Comparison of ENCODE assay signal across 31 cellular contexts in genomic region chr6:10740061-10740460, GRCh38. TPM values are rescaled to one million over a fixed set of nuclear protein-coding genes. Genes with fewer than 3 reads are reported as not detected.
"Had no signal": no experiment of that assay in that cellular context is flagged by ENCODE, and none has a peak within 500 bp of the region (broad histone marks: within the 10 kb centered on the region; RNA-seq: fewer than 3 reads in every experiment).

No MANE protein-coding gene starts in this region.

- H3K36me3 ChIP-seq: neural progenitor cell, neutrophil, right lobe of liver, thyroid gland, transverse colon, vagina had no signal

- H3K27me3 Mint-ChIP-seq: memory B cell; naive thymus-derived CD8-positive, alpha-beta T cell; stimulated activated naive B cell treated with anti-CD40 and anti-IgM and Interleukin-4, amounts not matched to agents 10 μg/mL and 1 μg/mL and 100 μg/mL, for 72 hours had no signal

- ATAC-seq: mucosa of descending colon; naive thymus-derived CD8-positive, alpha-beta T cell; psoas muscle; right lobe of liver; stimulated activated naive B cell treated with anti-CD40 and anti-IgM and Interleukin-4, amounts not matched to agents 10 μg/mL and 1 μg/mL and 100 μg/mL, for 72 hours; stimulated activated naive CD8-positive, alpha-beta T cell treated with anti-CD3 and anti-CD28 coated beads, Interleukin-15, Interleukin-2, amounts not matched to agents 100 U/mL and 50 U/mL, for 24 hours had no signal

- H3K4me1 Mint-ChIP-seq: neural progenitor cell had no signal

- H3K9me3 Mint-ChIP-seq: memory B cell; naive thymus-derived CD8-positive, alpha-beta T cell; nephron; neural progenitor cell; stimulated activated naive B cell treated with anti-CD40 and anti-IgM and Interleukin-4, amounts not matched to agents 10 μg/mL and 1 μg/mL and 100 μg/mL, for 72 hours had no signal

- H3K27me3 ChIP-seq: hepatocyte, neural progenitor cell, neutrophil, right lobe of liver, stomach, testis, thyroid gland, transverse colon, upper lobe of left lung, vagina had no signal

- H3K4me1 ChIP-seq: left ventricle myocardium inferior, neural progenitor cell, parathyroid adenoma, psoas muscle, right lobe of liver, stomach, testis, thyroid gland, transverse colon, upper lobe of left lung, vagina had no signal

- H3K4me3 ChIP-seq: hepatocyte, left ventricle myocardium inferior, mucosa of descending colon, neural progenitor cell, psoas muscle, right lobe of liver, skin epidermis, stomach, testis, thyroid gland, transverse colon, upper lobe of left lung, vagina had no signal

- H3K9me3 ChIP-seq: left ventricle myocardium inferior, mucosa of descending colon, neutrophil, psoas muscle, right lobe of liver, stomach, testis, thyroid gland, transverse colon, upper lobe of left lung, vagina had no signal

- DNase-seq: islet precursor cell; left ventricle myocardium inferior; midbrain; mucosa of descending colon; naive thymus-derived CD8-positive, alpha-beta T cell; occipital lobe; psoas muscle; right lobe of liver; stimulated activated CD4-positive, alpha-beta T cell treated with anti-CD3 and anti-CD28 coated beads, Interleukin-12 subunit alpha, Interleukin-12 subunit beta, amount 100 ng/mL, for 4 hours; stimulated activated CD4-positive, alpha-beta T cell treated with anti-CD3 and anti-CD28 coated beads, Interleukin-15, amount 100 ng/mL, for 24 hours; stimulated activated CD4-positive, alpha-beta T cell treated with anti-CD3 and anti-CD28 coated beads, Interleukin-2, amount 100 ng/mL, for 24 hours; stimulated activated CD4-positive, alpha-beta T cell treated with anti-CD3 and anti-CD28 coated beads, Interleukin-4, amount 100 ng/mL, for 1 hour; stimulated activated naive B cell treated with anti-CD40 and anti-IgM and Interleukin-4, amounts not matched to agents 10 μg/mL and 1 μg/mL and 100 μg/mL, for 72 hours; stimulated activated naive CD8-positive, alpha-beta T cell treated with anti-CD3 and anti-CD28 coated beads, Interleukin-15, Interleukin-2, amounts not matched to agents 100 U/mL and 50 U/mL, for 24 hours; stomach; testis; thyroid gland; transverse colon; upper lobe of left lung had no signal

- H3K4me3 Mint-ChIP-seq: memory B cell; naive thymus-derived CD8-positive, alpha-beta T cell; nephron; neural progenitor cell; stimulated activated naive B cell treated with anti-CD40 and anti-IgM and Interleukin-4, amounts not matched to agents 10 μg/mL and 1 μg/mL and 100 μg/mL, for 72 hours had no signal

- H3K36me3 Mint-ChIP-seq: memory B cell had no signal

- H3K27ac ChIP-seq: hepatocyte, left ventricle myocardium inferior, neural progenitor cell, neutrophil, parathyroid adenoma, psoas muscle, right lobe of liver, skin epidermis, stomach, testis, thyroid gland, transverse colon, upper lobe of left lung, vagina had no signal

- H3K27ac Mint-ChIP-seq: memory B cell; nephron; neural progenitor cell; stimulated activated naive B cell treated with anti-CD40 and anti-IgM and Interleukin-4, amounts not matched to agents 10 μg/mL and 1 μg/mL and 100 μg/mL, for 72 hours had no signal

RNA-seq across cellular contexts. Expression of gene C6orf52, which starts 45.6 kb away (rescaled TPM):
- total RNA-seq: lower leg skin, lung microvascular endothelial cell, posterior vena cava, thyroid gland, transverse colon, urinary bladder, vagina had no signal
